In the genomic region with DNA sequence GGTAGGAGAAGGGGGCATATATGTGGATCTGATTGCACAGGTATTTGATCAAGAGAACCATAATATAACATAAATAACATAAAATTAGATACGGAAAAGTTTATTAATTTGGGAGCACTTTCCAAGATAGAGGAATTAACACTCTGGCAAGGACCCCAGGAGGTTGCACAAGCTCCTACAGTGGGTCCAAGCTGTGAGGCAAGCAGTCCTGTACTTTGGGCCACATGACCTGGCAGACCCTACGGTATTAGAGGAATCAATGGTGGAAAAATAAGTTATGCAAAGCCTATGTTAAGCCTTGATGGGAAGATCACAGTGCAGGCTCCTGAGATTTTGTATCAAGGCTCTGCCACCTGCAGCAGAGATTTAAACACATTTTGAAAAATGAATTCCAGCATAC, we compare ENCODE assay signal across 27 cellular contexts.
"Had no signal": no experiment of that assay in that cellular context is flagged by ENCODE, and none has a peak within 500 bp of the region (broad histone marks: within the 10 kb centered on the region; RNA-seq: fewer than 3 reads in every experiment).

No MANE protein-coding gene starts in this region.

- H3K36me3 ChIP-seq: brain microvascular endothelial cell, heart right ventricle, ovary, spleen, uterus, WERI-Rb-1 had no signal

- H3K4me3 ChIP-seq: heart right ventricle, ovary, spleen, testis, uterus had no signal

- DNase-seq: activated CD4-positive, alpha-beta memory T cell treated with anti-CD3 and anti-CD28 coated beads for 36 hours; activated CD4-positive, alpha-beta T cell treated with anti-CD3 and anti-CD28 coated beads, Interleukin-2, amount 10 ng/mL, durations not matched to agents 24 days and 14 days; activated CD8-positive, alpha-beta memory T cell treated with anti-CD3 and anti-CD28 coated beads, Interleukin-2, amount 50 U/mL, for 4 hours; activated effector memory CD4-positive, alpha-beta T cell treated with anti-CD3 and anti-CD28 coated beads, Interleukin-2, amount 50 U/mL, for 16 hours; activated naive CD4-positive, alpha-beta T cell treated with anti-CD3 and anti-CD28 coated beads for 36 hours; activated naive CD8-positive, alpha-beta T cell treated with anti-CD3 and anti-CD28 coated beads for 36 hours; activated T-cell treated with anti-CD3 and anti-CD28 coated beads, Interleukin-2, amount 50 U/mL, for 1 hour; brain microvascular endothelial cell; caudate nucleus; foreskin keratinocyte; naive thymus-derived CD4-positive, alpha-beta T cell; ovary; retina; spleen; stimulated activated naive CD4-positive, alpha-beta T cell treated with Interleukin-2 at 50 U/mL for 16 hours; SW 1271; T-helper 9 cell; testis; uterus; WERI-Rb-1 had no signal

- H3K9me3 Mint-ChIP-seq: activated CD4-positive, alpha-beta memory T cell treated with anti-CD3 and anti-CD28 coated beads for 36 hours; activated CD4-positive, alpha-beta T cell treated with anti-CD3 and anti-CD28 coated beads, Interleukin-2, amount 10 ng/mL, durations not matched to agents 24 days and 14 days; activated naive CD4-positive, alpha-beta T cell treated with anti-CD3 and anti-CD28 coated beads for 36 hours; activated naive CD8-positive, alpha-beta T cell treated with anti-CD3 and anti-CD28 coated beads for 36 hours; activated T-helper 1 cell treated with anti-CD3 and anti-CD28 coated beads, Interleukin-12 subunit alpha, Interleukin-12 subunit beta, Interleukin-2, Interleukin-4 antibody, amounts not matched to agents 30 ng/mL and 10 ng/mL and 1 ng/mL, durations not matched to agents 14 hours and 24 hours and 36 hours; mesothelial cell of epicardium; T-helper 1 cell treated with Interleukin-12 subunit alpha and Interleukin-12 subunit beta and Interleukin-4 antibody, amounts not matched to agents 30 μg/mL and 1 μg/mL, for 36 hours; type B pancreatic cell had no signal

- H3K27me3 Mint-ChIP-seq: activated CD4-positive, alpha-beta memory T cell treated with anti-CD3 and anti-CD28 coated beads for 36 hours; activated CD4-positive, alpha-beta T cell treated with anti-CD3 and anti-CD28 coated beads, Interleukin-2, amount 10 ng/mL, durations not matched to agents 24 days and 14 days; activated naive CD8-positive, alpha-beta T cell treated with anti-CD3 and anti-CD28 coated beads for 36 hours; naive thymus-derived CD4-positive, alpha-beta T cell; progenitor cell of endocrine pancreas; type B pancreatic cell had no signal

- H3K27ac Mint-ChIP-seq: activated CD4-positive, alpha-beta memory T cell treated with anti-CD3 and anti-CD28 coated beads for 36 hours; activated CD4-positive, alpha-beta T cell treated with anti-CD3 and anti-CD28 coated beads, Interleukin-2, amount 10 ng/mL, durations not matched to agents 24 days and 14 days; activated naive CD4-positive, alpha-beta T cell treated with anti-CD3 and anti-CD28 coated beads for 36 hours; activated naive CD8-positive, alpha-beta T cell treated with anti-CD3 and anti-CD28 coated beads for 36 hours; activated T-helper 1 cell treated with anti-CD3 and anti-CD28 coated beads, Interleukin-12 subunit alpha, Interleukin-12 subunit beta, Interleukin-2, Interleukin-4 antibody, amounts not matched to agents 30 ng/mL and 10 ng/mL and 1 ng/mL, durations not matched to agents 14 hours and 24 hours and 36 hours; mesothelial cell of epicardium; naive thymus-derived CD4-positive, alpha-beta T cell; progenitor cell of endocrine pancreas; T-helper 1 cell treated with Interleukin-12 subunit alpha and Interleukin-12 subunit beta and Interleukin-4 antibody, amounts not matched to agents 30 μg/mL and 1 μg/mL, for 36 hours; type B pancreatic cell had no signal

- H3K27me3 ChIP-seq: brain microvascular endothelial cell, heart right ventricle, ovary, spleen, testis, uterus had no signal

- H3K9me3 ChIP-seq: heart right ventricle, ovary, spleen, testis, uterus had no signal

- H3K27ac ChIP-seq: brain microvascular endothelial cell, foreskin keratinocyte, heart right ventricle, ovary, spleen, testis, uterus, WERI-Rb-1 had no signal

- H3K4me1 Mint-ChIP-seq: activated CD4-positive, alpha-beta T cell treated with anti-CD3 and anti-CD28 coated beads, Interleukin-2, amount 10 ng/mL, durations not matched to agents 24 days and 14 days; activated naive CD8-positive, alpha-beta T cell treated with anti-CD3 and anti-CD28 coated beads for 36 hours had no signal

- H3K36me3 Mint-ChIP-seq: activated CD4-positive, alpha-beta memory T cell treated with anti-CD3 and anti-CD28 coated beads for 36 hours; activated naive CD8-positive, alpha-beta T cell treated with anti-CD3 and anti-CD28 coated beads for 36 hours; mesothelial cell of epicardium; naive thymus-derived CD4-positive, alpha-beta T cell; type B pancreatic cell had no signal

- H3K4me3 Mint-ChIP-seq: activated CD4-positive, alpha-beta memory T cell treated with anti-CD3 and anti-CD28 coated beads for 36 hours; activated CD4-positive, alpha-beta T cell treated with anti-CD3 and anti-CD28 coated beads, Interleukin-2, amount 10 ng/mL, durations not matched to agents 24 days and 14 days; activated naive CD4-positive, alpha-beta T cell treated with anti-CD3 and anti-CD28 coated beads for 36 hours; activated naive CD8-positive, alpha-beta T cell treated with anti-CD3 and anti-CD28 coated beads for 36 hours; activated T-helper 1 cell treated with anti-CD3 and anti-CD28 coated beads, Interleukin-12 subunit alpha, Interleukin-12 subunit beta, Interleukin-2, Interleukin-4 antibody, amounts not matched to agents 30 ng/mL and 10 ng/mL and 1 ng/mL, durations not matched to agents 14 hours and 24 hours and 36 hours; mesothelial cell of epicardium; naive thymus-derived CD4-positive, alpha-beta T cell; T-helper 1 cell treated with Interleukin-12 subunit alpha and Interleukin-12 subunit beta and Interleukin-4 antibody, amounts not matched to agents 30 μg/mL and 1 μg/mL, for 36 hours; type B pancreatic cell had no signal

- ATAC-seq: activated CD4-positive, CD25-positive, alpha-beta regulatory T cell treated with anti-CD3 and anti-CD28 coated beads, Interleukin-2, amount 50 U/mL, for 24 hours; foreskin keratinocyte; naive thymus-derived CD4-positive, alpha-beta T cell had no signal

- H3K4me1 ChIP-seq: foreskin keratinocyte, heart right ventricle, spleen, testis, uterus had no signal
